Comparison of ENCODE assay signal across 10 cellular contexts in the genomic region with DNA sequence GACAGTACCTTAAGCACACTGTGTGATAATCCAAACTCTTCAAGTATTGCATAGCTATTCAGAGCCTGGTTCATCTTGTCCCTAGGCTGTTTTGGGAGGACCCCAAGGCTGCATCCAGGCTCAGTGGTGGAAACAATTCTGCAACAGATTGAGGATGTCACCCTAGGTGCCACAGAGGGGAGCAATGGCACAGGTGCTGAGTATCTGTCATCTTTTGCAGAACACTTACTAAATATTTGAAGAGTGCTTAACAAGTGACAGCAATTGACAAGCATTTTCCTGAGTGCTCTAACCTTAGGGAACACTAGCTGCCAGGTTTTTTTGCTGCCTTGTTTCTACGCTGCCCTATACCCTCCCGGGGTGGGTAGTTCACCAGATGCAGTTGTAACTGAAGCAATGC. TPM values are rescaled to one million over a fixed set of nuclear protein-coding genes. Genes with fewer than 3 reads are reported as not detected.
A peak's percentile ranks its signal among the peaks of the same experiment; 100 is the strongest.
DNase-seq lines count a peak whose midpoint lies in the region; ATAC-seq and TF ChIP-seq lines count a peak whose summit lies in the region.
"Had no signal": no experiment of that assay in that cellular context is flagged by ENCODE, and none has a peak within 500 bp of the region (broad histone marks: within the 10 kb centered on the region; RNA-seq: fewer than 3 reads in every experiment).

No MANE protein-coding gene starts in this region.

- H3K9me3 ChIP-seq in right cardiac atrium (ENCODE audit: control insufficient read depth, low read length) (no peaks in the 10 kb centered on the region), body of pancreas (no peaks in the 10 kb centered on the region)
- H3K9me3 ChIP-seq: BE2C had no signal

- no peak for TF ChIP-seq POLR2A in body of pancreas (IDR thresholded peaks at IDR 0.05)

- H3K36me3 Mint-ChIP-seq in activated naive CD4-positive, alpha-beta T cell treated with anti-CD3 and anti-CD28 coated beads, Interleukin-2, amount 50 U/mL, for 24 hours, result peaks cover 7% of the 10 kb centered on the region
- H3K36me3 Mint-ChIP-seq in activated B cell treated with CpG ODN at 0.5 μM for 24 hours (ENCODE audit: low read depth), result peaks cover 77% of the 10 kb centered on the region

- H3K4me1 Mint-ChIP-seq in activated naive CD4-positive, alpha-beta T cell treated with anti-CD3 and anti-CD28 coated beads, Interleukin-2, amount 50 U/mL, for 24 hours, result peaks cover 91% of the 10 kb centered on the region
- H3K4me1 Mint-ChIP-seq in activated B cell treated with CpG ODN at 0.5 μM for 24 hours, result peaks cover 98% of the 10 kb centered on the region

- H3K27me3 Mint-ChIP-seq in activated naive CD4-positive, alpha-beta T cell treated with anti-CD3 and anti-CD28 coated beads, Interleukin-2, amount 50 U/mL, for 24 hours, result no peaks in the 10 kb centered on the region
- no peaks in the 10 kb centered on the region for H3K27me3 Mint-ChIP-seq in activated B cell treated with CpG ODN at 0.5 μM for 24 hours

- H3K9me3 Mint-ChIP-seq in activated naive CD4-positive, alpha-beta T cell treated with anti-CD3 and anti-CD28 coated beads, Interleukin-2, amount 50 U/mL, for 24 hours, result no peaks in the 10 kb centered on the region
- no peaks in the 10 kb centered on the region for H3K9me3 Mint-ChIP-seq in activated B cell treated with CpG ODN at 0.5 μM for 24 hours

- H3K27ac ChIP-seq in right cardiac atrium (ENCODE audit: low read length) (peak overlapping the region; percentile 79), temporal lobe (ENCODE audit: low read depth, low read length) (peak overlapping the region; percentile 69), body of pancreas (peak overlapping the region in 2 of 4 donors; percentile 59 to 69)

- ATAC-seq in activated B cell treated with CpG ODN at 0.5 μM for 24 hours (ENCODE audit: low read depth) (no peak), right cardiac atrium (no peak), body of pancreas (no peak)
- ATAC-seq in activated CD4-positive, CD25-positive, alpha-beta regulatory T cell treated with anti-CD3 and anti-CD28 coated beads, Interleukin-2, amount 50 U/mL, for 24 hours, result no peak

- WGBS in right cardiac atrium, result 72% methylated on average over 2 of the region's 2 CpGs
- WGBS in body of pancreas, 2 donors, result 68 to 88% methylated on average over 2 of the region's 2 CpGs

- intact Hi-C loops in activated B cell treated with CpG ODN at 0.5 μM for 24 hours (cut with micrococcal nuclease) (loop anchor here (1.0 to 10.0 kb wide), 2 partner anchors 10 to 1321 kb away; a partner anchor contains a TSS), right cardiac atrium (cut with DNase I) (no loop called here), body of pancreas (cut with DNase I) (no loop called here)

- H3K4me3 Mint-ChIP-seq in activated naive CD4-positive, alpha-beta T cell treated with anti-CD3 and anti-CD28 coated beads, Interleukin-2, amount 50 U/mL, for 24 hours, result peak overlapping the region; percentile 95
- peak overlapping the region; percentile 99 for H3K4me3 Mint-ChIP-seq in activated B cell treated with CpG ODN at 0.5 μM for 24 hours

- H3K27ac Mint-ChIP-seq in activated naive CD4-positive, alpha-beta T cell treated with anti-CD3 and anti-CD28 coated beads, Interleukin-2, amount 50 U/mL, for 24 hours, result peak overlapping the region; percentile 99
- H3K27ac Mint-ChIP-seq in activated B cell treated with CpG ODN at 0.5 μM for 24 hours, result peak overlapping the region; percentile 99

- no peaks in the 10 kb centered on the region for H3K36me3 ChIP-seq in body of pancreas (replicated peaks in 1 of 2; ENCODE audit: insufficient read depth in 1 of 2, low read depth in 2 of 2)
- H3K36me3 ChIP-seq: BE2C had no signal

- H3K27me3 ChIP-seq in right cardiac atrium (ENCODE audit: control insufficient read depth, insufficient read depth) (no peaks in the 10 kb centered on the region), body of pancreas (no peaks in the 10 kb centered on the region)

- POLR2A ChIA-PET in activated B cell treated with CpG ODN at 0.5 μM for 24 hours (lab: Charles Lee), result interaction anchor here (0.6 to 14.9 kb wide), 10 partner anchors 9 to 296 kb away, joined by 4 to 631 read pairs (median 6); a partner anchor contains a TSS

- no peak for TF ChIP-seq CTCF in activated B cell treated with CpG ODN at 0.5 μM for 24 hours (IDR thresholded peaks at IDR 0.05)
- no peak for TF ChIP-seq CTCF in body of pancreas (IDR thresholded peaks at IDR 0.05)

- H3K4me3 ChIP-seq in right cardiac atrium (ENCODE audit: low read length) (no peak overlapping the region), body of pancreas (no peak overlapping the region)

- CTCF ChIA-PET in activated B cell treated with CpG ODN at 0.5 μM for 24 hours (lab: Charles Lee), result interaction anchor here (0.8 to 2.0 kb wide), 7 partner anchors 10 to 33 kb away, joined by 3 to 8 read pairs (median 4); no protein-coding TSS in a partner anchor

- H3K4me1 ChIP-seq in right cardiac atrium (ENCODE audit: control insufficient read depth, insufficient read depth, low read length), result peaks cover 12% of the 10 kb centered on the region
- H3K4me1 ChIP-seq in body of pancreas, result no peaks in the 10 kb centered on the region
- H3K4me1 ChIP-seq: BE2C had no signal

- DNase-seq in activated naive CD4-positive, alpha-beta T cell (lab: John Stamatoyannopoulos, UW), result no peak
- DNase-seq in activated B cell treated with CpG ODN at 0.5 μM for 24 hours (no peak), right cardiac atrium (no peak), body of pancreas (no peak), NCI-H82 treated with DMSO at 0.1 percent for 48 hours (lab: John Stamatoyannopoulos, UW; ENCODE audit: unreplicated experiment) (no peak)
- DNase-seq: BE2C, NCI-H2107 had no signal

RNA-seq across cellular contexts. Expression of a gene that starts 27.7 kb away (rescaled TPM):
- total RNA-seq in activated B cell treated with CpG ODN at 0.5 μM for 24 hours, result 10.5 and 14.3 TPM in 2 replicates
- 1 to 10 TPM; 1.7 to 5.3 (median 3.3) TPM for total RNA-seq in right cardiac atrium
- polyA plus RNA-seq in right cardiac atrium, result 2.7 TPM
- total RNA-seq in temporal lobe, result 7.9 TPM
- total RNA-seq in body of pancreas, result 1 to 10 TPM; 1.3 to 9.6 TPM
